ENCODE assay signal across 11 cellular contexts in genomic region chr16:57371494-57372371, GRCh38. TPM values are rescaled to one million over a fixed set of nuclear protein-coding genes. Genes with fewer than 3 reads are reported as not detected.
DNase-seq lines count a peak whose midpoint lies in the region; ATAC-seq, FAIRE-seq and TF ChIP-seq lines count a peak whose summit lies in the region.
"Had no signal": no experiment of that assay in that cellular context is flagged by ENCODE, and none has a peak within 500 bp of the region (broad histone marks: within the 10 kb centered on the region; RNA-seq: fewer than 3 reads in every experiment).

No MANE protein-coding gene starts in this region.

- no peaks in the 10 kb centered on the region for H3K36me3 ChIP-seq in kidney epithelial cell (ENCODE audit: control insufficient read depth, insufficient read depth, low read length)
- no peaks in the 10 kb centered on the region for H3K36me3 ChIP-seq in trophoblast cell (ENCODE audit: control insufficient read depth in 1 of 2, insufficient read depth in 2 of 2, low read length in 2 of 2)

- H3K9me3 Mint-ChIP-seq in natural killer cell treated with Interleukin-12 subunit alpha and Interleukin-12 subunit beta and Interleukin-15 and Interleukin-18, amount 100 ng/mL, for 72 hours: no peaks in the 10 kb centered on the region
- no peaks in the 10 kb centered on the region for H3K9me3 Mint-ChIP-seq in natural killer cell
- H3K9me3 Mint-ChIP-seq in stimulated activated naive CD8-positive, alpha-beta T cell treated with anti-CD3 and anti-CD28 coated beads, Interleukin-15, amount 100 ng/mL, for 72 hours: no peaks in the 10 kb centered on the region
- H3K9me3 Mint-ChIP-seq: naive thymus-derived CD4-positive, alpha-beta T cell had no signal

- no peak overlapping the region for H3K14ac ChIP-seq in trophoblast cell (ENCODE audit: low read length)

- intact Hi-C loops in natural killer cell (cut with micrococcal nuclease): no loop called here

- no peak overlapping the region for H3K4me2 ChIP-seq in trophoblast cell (ENCODE audit: low read length)

- H2AK5ac ChIP-seq in trophoblast cell (ENCODE audit: low read length): no peak overlapping the region

- no peak overlapping the region for H3K4ac ChIP-seq in trophoblast cell (ENCODE audit: low read depth, low read length)

- no peak overlapping the region for H3K23ac ChIP-seq in trophoblast cell (ENCODE audit: low read length)

- peaks cover 0 to 3% of the 10 kb centered on the region in 2 donors for H3K4me1 Mint-ChIP-seq in natural killer cell treated with Interleukin-12 subunit alpha and Interleukin-12 subunit beta and Interleukin-15 and Interleukin-18, amount 100 ng/mL, for 72 hours (ENCODE audit: low read depth in 2 of 2)
- H3K4me1 Mint-ChIP-seq in natural killer cell: peaks cover 0 to 4% of the 10 kb centered on the region in 2 donors
- H3K4me1 Mint-ChIP-seq in stimulated activated naive CD8-positive, alpha-beta T cell treated with anti-CD3 and anti-CD28 coated beads, Interleukin-15, amount 100 ng/mL, for 72 hours: peaks cover 28% of the 10 kb centered on the region

- WGBS in trophoblast cell (ENCODE audit: extremely low coverage, insufficient coverage, insufficient read length): no CpG with 5 or more reads among the region's 15 CpGs

- peaks cover 21 to 25% of the 10 kb centered on the region in 2 experiments for H3K4me1 ChIP-seq in trophoblast cell (ENCODE audit: control insufficient read depth in 1 of 2, insufficient read depth in 2 of 2, low read length in 2 of 2)

- peak overlapping the region; percentile 37 for H4K91ac ChIP-seq in trophoblast cell (ENCODE audit: low read depth, low read length)

- no peak overlapping the region for H3K18ac ChIP-seq in trophoblast cell (ENCODE audit: low read length)

- H3K79me2 ChIP-seq in trophoblast cell (ENCODE audit: control insufficient read depth, insufficient read depth, low read length, poor library complexity): no peaks in the 10 kb centered on the region

- H3K36me3 Mint-ChIP-seq in natural killer cell treated with Interleukin-12 subunit alpha and Interleukin-12 subunit beta and Interleukin-15 and Interleukin-18, amount 100 ng/mL, for 72 hours: no peaks in the 10 kb centered on the region
- H3K36me3 Mint-ChIP-seq in natural killer cell: no peaks in the 10 kb centered on the region
- H3K36me3 Mint-ChIP-seq: naive thymus-derived CD4-positive, alpha-beta T cell had no signal

- TF ChIP-seq CTCF in natural killer cell (IDR thresholded peaks at IDR 0.05): no peak
- no peak for TF ChIP-seq CTCF in kidney epithelial cell (IDR thresholded peaks at IDR 0.05; ENCODE audit: insufficient read depth, low read length, poor library complexity, severe bottlenecking)

- H2BK120ac ChIP-seq in trophoblast cell (ENCODE audit: insufficient read depth, low read length, poor library complexity): no peak overlapping the region

- no peak overlapping the region for H3K9ac ChIP-seq in trophoblast cell (ENCODE audit: low read length)

- H3K79me1 ChIP-seq in trophoblast cell (ENCODE audit: low read length): peaks cover 8% of the 10 kb centered on the region

- no peaks in the 10 kb centered on the region for H3K9me3 ChIP-seq in trophoblast cell (ENCODE audit: insufficient read depth, low read depth, low read length)

- ATAC-seq in natural killer cell treated with Interleukin-12 subunit alpha and Interleukin-12 subunit beta and Interleukin-15 and Interleukin-18, amount 100 ng/mL, for 72 hours: no peak
- ATAC-seq in natural killer cell (no peak), GM19328 (IDR thresholded peaks at IDR 0.05; ENCODE audit: unreplicated experiment) (no peak)
- ATAC-seq in stimulated activated naive CD8-positive, alpha-beta T cell treated with anti-CD3 and anti-CD28 coated beads, Interleukin-15, amount 100 ng/mL, for 72 hours: no peak
- ATAC-seq: naive thymus-derived CD4-positive, alpha-beta T cell had no signal

- peaks cover 16% of the 10 kb centered on the region in 2 donors for H3K27me3 Mint-ChIP-seq in natural killer cell treated with Interleukin-12 subunit alpha and Interleukin-12 subunit beta and Interleukin-15 and Interleukin-18, amount 100 ng/mL, for 72 hours
- peaks cover 6 to 10% of the 10 kb centered on the region in 2 donors for H3K27me3 Mint-ChIP-seq in natural killer cell (ENCODE audit: low read depth in 2 of 2)
- H3K27me3 Mint-ChIP-seq in stimulated activated naive CD8-positive, alpha-beta T cell treated with anti-CD3 and anti-CD28 coated beads, Interleukin-15, amount 100 ng/mL, for 72 hours: peaks cover 17% of the 10 kb centered on the region

- peak overlapping the region; percentile 59 for H3K4me3 ChIP-seq in kidney epithelial cell (ENCODE audit: low read depth, low read length)
- H3K4me3 ChIP-seq in trophoblast cell (ENCODE audit: low read depth, low read length): no peak overlapping the region

- no peak overlapping the region for H3K27ac Mint-ChIP-seq in natural killer cell treated with Interleukin-12 subunit alpha and Interleukin-12 subunit beta and Interleukin-15 and Interleukin-18, amount 100 ng/mL, for 72 hours
- no peak overlapping the region for H3K27ac Mint-ChIP-seq in natural killer cell
- no peak overlapping the region for H3K27ac Mint-ChIP-seq in stimulated activated naive CD8-positive, alpha-beta T cell treated with anti-CD3 and anti-CD28 coated beads, Interleukin-15, amount 100 ng/mL, for 72 hours
- H3K27ac Mint-ChIP-seq: naive thymus-derived CD4-positive, alpha-beta T cell had no signal

- H4K12ac ChIP-seq in trophoblast cell (ENCODE audit: low read depth, low read length): no peak overlapping the region

- no peak overlapping the region for H2BK5ac ChIP-seq in trophoblast cell (ENCODE audit: low read depth, low read length, poor library complexity)

- no peak overlapping the region for H2AFZ ChIP-seq in trophoblast cell (ENCODE audit: insufficient read depth, low read length, poor library complexity)

- no peak overlapping the region for H4K8ac ChIP-seq in trophoblast cell (ENCODE audit: low read depth, low read length)

- H3K27ac ChIP-seq in trophoblast cell (ENCODE audit: low read depth, low read length): no peak overlapping the region

- FAIRE-seq in RCC 7860 (lab: Jason Lieb, UNC): no peak

- no peak overlapping the region for H3K4me3 Mint-ChIP-seq in natural killer cell treated with Interleukin-12 subunit alpha and Interleukin-12 subunit beta and Interleukin-15 and Interleukin-18, amount 100 ng/mL, for 72 hours
- H3K4me3 Mint-ChIP-seq in natural killer cell: no peak overlapping the region
- H3K4me3 Mint-ChIP-seq in stimulated activated naive CD8-positive, alpha-beta T cell treated with anti-CD3 and anti-CD28 coated beads, Interleukin-15, amount 100 ng/mL, for 72 hours: no peak overlapping the region
- H3K4me3 Mint-ChIP-seq: naive thymus-derived CD4-positive, alpha-beta T cell had no signal

- DNase-seq in natural killer cell treated with Interleukin-12 subunit alpha and Interleukin-12 subunit beta and Interleukin-15 and Interleukin-18, amount 100 ng/mL, for 72 hours (ENCODE audit: low spot score): peak; percentile 56
- DNase-seq in natural killer cell (no peak), kidney epithelial cell (ENCODE audit: low read depth) (no peak), trophoblast cell (no peak), RCC 7860 (ENCODE audit: low spot score) (no peak)
- DNase-seq in stimulated activated CD4-positive, alpha-beta T cell treated with anti-CD3 and anti-CD28 coated beads, Interleukin-12 subunit alpha, Interleukin-12 subunit beta, amount 100 ng/mL, for 4 hours: no peak
- no peak for DNase-seq in stimulated activated naive CD8-positive, alpha-beta T cell treated with anti-CD3 and anti-CD28 coated beads, Interleukin-15, amount 100 ng/mL, for 72 hours
- DNase-seq: KBM-7; naive thymus-derived CD4-positive, alpha-beta T cell had no signal

- H3K27me3 ChIP-seq in kidney epithelial cell (ENCODE audit: control insufficient read depth, insufficient read depth, low read length) (no peaks in the 10 kb centered on the region), trophoblast cell (ENCODE audit: insufficient read depth, low read length) (no peaks in the 10 kb centered on the region)

- H2BK12ac ChIP-seq in trophoblast cell (ENCODE audit: low read length): no peak overlapping the region

RNA-seq across cellular contexts. Expression of gene CX3CL1, which starts 0.6 kb away (rescaled TPM):
- not detected for total RNA-seq in natural killer cell treated with Interleukin-12 subunit alpha and Interleukin-12 subunit beta and Interleukin-15 and Interleukin-18, amount 100 ng/mL, for 72 hours
- total RNA-seq in natural killer cell: not detected
- 22.0 and 24.8 TPM in 2 replicates for total RNA-seq in kidney epithelial cell
- 3.5 TPM in 2 replicates for polyA plus RNA-seq in trophoblast cell (2013)
- total RNA-seq: naive thymus-derived CD4-positive, alpha-beta T cell had no signal
- polyA plus RNA-seq: naive thymus-derived CD4-positive, alpha-beta T cell had no signal

RNA-seq across cellular contexts. Expression of gene CCL22, which starts 13.2 kb away (rescaled TPM):
- total RNA-seq in natural killer cell treated with Interleukin-12 subunit alpha and Interleukin-12 subunit beta and Interleukin-15 and Interleukin-18, amount 100 ng/mL, for 72 hours: 10 to 100 TPM in 1 of 2 donors, not detected in 1; 12.9 TPM
- under 1 TPM in 1 of 3 donors, not detected in 2; 0.14 TPM for total RNA-seq in natural killer cell
- total RNA-seq in kidney epithelial cell: not detected in 2 replicates
- polyA plus RNA-seq in trophoblast cell (2013): 0.03 TPM in 2 replicates
- total RNA-seq: Daoy had no signal
- polyA plus RNA-seq: naive thymus-derived CD4-positive, alpha-beta T cell had no signal

RNA-seq across cellular contexts. Expression of gene CCL17, which starts 32.8 kb away (rescaled TPM):
- 1 to 10 TPM in 1 of 2 donors, not detected in 1; 5.6 TPM for total RNA-seq in natural killer cell treated with Interleukin-12 subunit alpha and Interleukin-12 subunit beta and Interleukin-15 and Interleukin-18, amount 100 ng/mL, for 72 hours
- not detected for total RNA-seq in natural killer cell
- not detected in 2 replicates for total RNA-seq in kidney epithelial cell
- polyA plus RNA-seq in trophoblast cell (2013): not detected in 2 replicates
- total RNA-seq: Daoy had no signal
- polyA plus RNA-seq: naive thymus-derived CD4-positive, alpha-beta T cell had no signal

Comparison
In these comparisons a context has a peak if more than half of its experiments do, and no peak if none do; other contexts are left out.
1. RNA of gene CX3CL1, which starts 0.6 kb away (total RNA-seq): 22.0 to 24.8 TPM in kidney epithelial cell; not detected in natural killer cell treated with Interleukin-12 subunit alpha and Interleukin-12 subunit beta and Interleukin-15 and Interleukin-18, amount 100 ng/mL, for 72 hours and not detected in natural killer cell; every median in the first group is over 10 times any median in the second.